ENCODE assay signal across 11 cellular contexts in genomic region chr1:238485062-238485905, GRCh38.
A peak's percentile ranks its signal among the peaks of the same experiment; 100 is the strongest.
DNase-seq lines count a peak whose midpoint lies in the region; ATAC-seq and TF ChIP-seq lines count a peak whose summit lies in the region.
"Had no signal": no experiment of that assay in that cellular context is flagged by ENCODE, and none has a peak within 500 bp of the region (broad histone marks: within the 10 kb centered on the region; RNA-seq: fewer than 3 reads in every experiment).

No MANE protein-coding gene starts in this region.

- peak overlapping the region; percentile 4 for H3K27ac ChIP-seq in HUES48 (ENCODE audit: low read depth, low read length)
- H3K27ac ChIP-seq in spleen = no peak overlapping the region

- intact Hi-C loops in spleen (cut with DNase I; ENCODE audit: low total_unique reads) = no loop called here

- H3K9me3 ChIP-seq in HUES48 (ENCODE audit: control insufficient read depth, insufficient read depth, low read length) = no peaks in the 10 kb centered on the region
- H3K9me3 ChIP-seq in spleen = no peaks in the 10 kb centered on the region

- H3K4me1 ChIP-seq in HUES48 (ENCODE audit: control insufficient read depth, insufficient read depth, low read length) = peaks cover 5% of the 10 kb centered on the region; the same call in 1 of the 2 replicates
- no peaks in the 10 kb centered on the region for H3K4me1 ChIP-seq in spleen

- 88 to 89% (median 88%) methylated on average over 14 of the region's 14 CpGs for WGBS in spleen, 5 donors

- H3K9ac ChIP-seq in HUES48 (ENCODE audit: low read depth, low read length) = no peak overlapping the region

- ATAC-seq in GM18498 (IDR thresholded peaks at IDR 0.05; ENCODE audit: unreplicated experiment) = no peak
- ATAC-seq: activated T-cell treated with anti-CD3 and anti-CD28 coated beads, Interleukin-2, amount 50 U/mL, for 4 hours had no signal

- 0 out of 2 replicates have a peak overlapping the region, but pooled peaks have one; percentile 24 for H3K4me3 ChIP-seq in HUES48 (ENCODE audit: low read depth, low read length)
- no peak overlapping the region for H3K4me3 ChIP-seq in spleen

- no peaks in the 10 kb centered on the region for H3K27me3 ChIP-seq in HUES48 (ENCODE audit: control insufficient read depth, insufficient read depth, low read length)
- H3K27me3 ChIP-seq in spleen (replicated peaks in 1 of 7) = no peaks in the 10 kb centered on the region

- no peak for TF ChIP-seq CTCF in spleen (IDR thresholded peaks at IDR 0.05 in 8 of 11, conservative IDR thresholded peaks at IDR 0.05 in 3 of 11)

- TF ChIP-seq POLR2A in spleen (IDR thresholded peaks at IDR 0.05) = no peak

- DNase-seq in SHP77 treated with DMSO at 0.1 percent for 48 hours (lab: John Stamatoyannopoulos, UW) = peak; percentile 39
- peak; percentile 89 for DNase-seq in glomerular visceral epithelial cell (ENCODE audit: extremely low spot score)
- DNase-seq in spleen = peak; percentile 65
- no peak for DNase-seq in cortex of kidney (lab: John Stamatoyannopoulos, UW)
- DNase-seq in activated CD8-positive, alpha-beta memory T cell treated with anti-CD3 and anti-CD28 coated beads, Interleukin-2, amount 50 U/mL, for 4 hours = no peak
- no peak for DNase-seq in globus pallidus (ENCODE audit: low spot score)
- DNase-seq: activated T-cell treated with anti-CD3 and anti-CD28 coated beads, Interleukin-2, amount 50 U/mL, for 4 hours; NCI-H345; stimulated activated CD4-positive, alpha-beta T cell treated with anti-CD3 and anti-CD28 coated beads, Interleukin-15, amount 100 ng/mL, for 24 hours had no signal

- H3K36me3 ChIP-seq in HUES48 (ENCODE audit: control insufficient read depth, insufficient read depth, low read length) (no peaks in the 10 kb centered on the region), spleen (no peaks in the 10 kb centered on the region)

Comparison
In these comparisons a context has a peak if more than half of its experiments do, and no peak if none do; other contexts are left out.
1. DNase-seq: peak in SHP77 treated with DMSO at 0.1 percent for 48 hours (single experiment), glomerular visceral epithelial cell (single experiment) and spleen (single experiment); none in cortex of kidney (single experiment), activated CD8-positive, alpha-beta memory T cell treated with anti-CD3 and anti-CD28 coated beads, Interleukin-2, amount 50 U/mL, for 4 hours (single experiment) and globus pallidus (single experiment).